In genomic region chr16:10751291-10751697, GRCh38 we compare ENCODE assay signal across 17 cellular contexts. TPM values are rescaled to one million over a fixed set of nuclear protein-coding genes. Genes with fewer than 3 reads are reported as not detected.
DNase-seq lines count a peak whose midpoint lies in the region; ATAC-seq and TF ChIP-seq lines count a peak whose summit lies in the region.
"Had no signal": no experiment of that assay in that cellular context is flagged by ENCODE, and none has a peak within 500 bp of the region (broad histone marks: within the 10 kb centered on the region; RNA-seq: fewer than 3 reads in every experiment).

No MANE protein-coding gene starts in this region.

- WGBS in right lobe of liver (ENCODE audit: insufficient coverage, low coverage, low lambda C conversion rate, missing lambda C conversion rate) = 71% methylated on average over 12 of the region's 13 CpGs
- WGBS in neuronal stem cell (ENCODE audit: extremely low coverage in 2 of 2, insufficient read length in 2 of 2, insufficient replicate concordance in 1 of 2), 2 donors = no CpG with 5 or more reads among the region's 13 CpGs
- WGBS in body of pancreas, 2 donors = 75 to 79% methylated on average over 13 of the region's 13 CpGs

- TF ChIP-seq POLR2A in right lobe of liver (IDR thresholded peaks at IDR 0.05) (no peak), body of pancreas (IDR thresholded peaks at IDR 0.05) (no peak)

- H3K4me2 ChIP-seq in neuronal stem cell (ENCODE audit: insufficient read depth, low read length, poor library complexity, severe bottlenecking) = no peak overlapping the region

- H3K4me1 ChIP-seq in right lobe of liver (no peaks in the 10 kb centered on the region), neuronal stem cell (ENCODE audit: control insufficient read depth in 2 of 2, insufficient read depth in 1 of 2, low read depth in 1 of 2, low read length in 2 of 2) (no peaks in the 10 kb centered on the region), body of pancreas (peaks cover 4% of the 10 kb centered on the region)

- intact Hi-C loops in right lobe of liver (cut with DNase I) (loop anchor here in 1 of 2 donors (10.0 kb wide), 1 partner anchor 154 kb away; no protein-coding TSS in a partner anchor), body of pancreas (cut with DNase I) (no loop called here)

- H3K23ac ChIP-seq in neuronal stem cell (ENCODE audit: low read depth, low read length, poor library complexity) = no peak overlapping the region

- no peak overlapping the region for H2BK12ac ChIP-seq in neuronal stem cell (ENCODE audit: low read length)

- H3K36me3 Mint-ChIP-seq in T-helper 1 cell treated with Interleukin-12 subunit alpha and Interleukin-12 subunit beta and Interleukin-4 antibody, amounts not matched to agents 30 μg/mL and 1 μg/mL, for 36 hours (ENCODE audit: low read depth) = peaks cover 32% of the 10 kb centered on the region

- peak overlapping the region; percentile 34 for H3K27ac Mint-ChIP-seq in T-helper 1 cell treated with Interleukin-12 subunit alpha and Interleukin-12 subunit beta and Interleukin-4 antibody, amounts not matched to agents 30 μg/mL and 1 μg/mL, for 36 hours
- H3K27ac Mint-ChIP-seq: effector memory CD8-positive, alpha-beta T cell had no signal

- H4K8ac ChIP-seq in neuronal stem cell (ENCODE audit: low read depth, low read length) = no peak overlapping the region

- H3K27me3 Mint-ChIP-seq in T-helper 1 cell treated with Interleukin-12 subunit alpha and Interleukin-12 subunit beta and Interleukin-4 antibody, amounts not matched to agents 30 μg/mL and 1 μg/mL, for 36 hours (ENCODE audit: low read depth) = no peaks in the 10 kb centered on the region
- H3K27me3 Mint-ChIP-seq: effector memory CD8-positive, alpha-beta T cell had no signal

- H3K9me3 Mint-ChIP-seq in T-helper 1 cell treated with Interleukin-12 subunit alpha and Interleukin-12 subunit beta and Interleukin-4 antibody, amounts not matched to agents 30 μg/mL and 1 μg/mL, for 36 hours = no peaks in the 10 kb centered on the region
- H3K9me3 Mint-ChIP-seq: CD14-positive monocyte; effector memory CD8-positive, alpha-beta T cell had no signal

- no peak overlapping the region for H3K27ac ChIP-seq in right lobe of liver
- H3K27ac ChIP-seq in RWPE1 = no peak overlapping the region
- no peak overlapping the region for H3K27ac ChIP-seq in neuronal stem cell (replicated peaks; ENCODE audit: low read length)
- no peak overlapping the region for H3K27ac ChIP-seq in body of pancreas

- H3K4me3 Mint-ChIP-seq in T-helper 1 cell treated with Interleukin-12 subunit alpha and Interleukin-12 subunit beta and Interleukin-4 antibody, amounts not matched to agents 30 μg/mL and 1 μg/mL, for 36 hours = no peak overlapping the region
- H3K4me3 Mint-ChIP-seq: CD14-positive monocyte; effector memory CD8-positive, alpha-beta T cell had no signal

- H2AK5ac ChIP-seq in neuronal stem cell (ENCODE audit: low read depth, low read length) = no peak overlapping the region

- no peak overlapping the region for H2AFZ ChIP-seq in neuronal stem cell (ENCODE audit: low read length)

- H2BK120ac ChIP-seq in neuronal stem cell (ENCODE audit: low read depth, low read length) = no peak overlapping the region

- peak; percentile 54 for DNase-seq in stimulated activated CD4-positive, alpha-beta T cell treated with anti-CD3 and anti-CD28 coated beads, Interleukin-1b, Interleukin-23, amount 100 ng/mL, for 48 hours
- no peak for DNase-seq in stimulated activated CD4-positive, alpha-beta T cell treated with anti-CD3 and anti-CD28 coated beads, Interleukin-4, amount 100 ng/mL, for 1 hour
- DNase-seq in right lobe of liver (peak in 1 of 3 donors; percentile 42), RWPE1 (ENCODE audit: low spot score) (no peak), neuronal stem cell (ENCODE audit: low spot score) (no peak), body of pancreas (no peak)
- DNase-seq in activated effector memory CD4-positive, alpha-beta T cell treated with Interleukin-2 at 50 U/mL for 16 hours = no peak
- DNase-seq: activated CD8-positive, alpha-beta memory T cell treated with anti-CD3 and anti-CD28 coated beads, Interleukin-2, amount 50 U/mL, for 48 hours; effector memory CD8-positive, alpha-beta T cell; EL; foreskin melanocyte; NCI-H510A treated with DMSO at 0.1 percent for 48 hours; stimulated activated CD4-positive, alpha-beta T cell treated with anti-CD3 and anti-CD28 coated beads, Interleukin-4, amount 100 ng/mL, for 4 hours; T1000 had no signal

- no peaks in the 10 kb centered on the region for H3K79me1 ChIP-seq in neuronal stem cell (ENCODE audit: low read depth, low read length)

- no peak overlapping the region for H3K4ac ChIP-seq in neuronal stem cell (ENCODE audit: low read length)

- H3K18ac ChIP-seq in neuronal stem cell (ENCODE audit: low read length) = no peak overlapping the region

- POLR2A ChIA-PET in RWPE1 (lab: Yijun Ruan, JAX; ENCODE audit: low non-redundant PET) = no interaction called here

- H3K14ac ChIP-seq in neuronal stem cell (ENCODE audit: low read length) = no peak overlapping the region

- peak; percentile 6 to 62 (median 28) for ATAC-seq in right lobe of liver
- no peak for ATAC-seq in body of pancreas
- ATAC-seq: effector memory CD8-positive, alpha-beta T cell had no signal

- no peak overlapping the region for H2BK5ac ChIP-seq in neuronal stem cell (ENCODE audit: low read length)

- H3K36me3 ChIP-seq in right lobe of liver = peaks cover 0 to 35% (median 9%) of the 10 kb centered on the region in 4 donors
- peaks cover 10 to 53% of the 10 kb centered on the region in 2 donors for H3K36me3 ChIP-seq in neuronal stem cell (replicated peaks in 1 of 2; ENCODE audit: control insufficient read depth in 2 of 2, insufficient read depth in 2 of 2, low read length in 2 of 2)
- H3K36me3 ChIP-seq in body of pancreas (replicated peaks in 1 of 2; ENCODE audit: insufficient read depth in 1 of 2, low read depth in 2 of 2) = peaks cover 5 to 8% of the 10 kb centered on the region in 2 donors

- CTCF ChIA-PET in RWPE1 (lab: Yijun Ruan, JAX) = interaction anchor here (2.4 kb wide), 1 partner anchor 167 kb away, joined by 9 read pairs; no protein-coding TSS in a partner anchor

- no peak overlapping the region for H3K9ac ChIP-seq in neuronal stem cell (ENCODE audit: low read depth, low read length, poor library complexity)

- no peak overlapping the region for H4K91ac ChIP-seq in neuronal stem cell (ENCODE audit: low read depth, low read length, poor library complexity)

- H3K4me3 ChIP-seq in right lobe of liver (no peak overlapping the region), neuronal stem cell (ENCODE audit: low read length in 2 of 2) (no peak overlapping the region), body of pancreas (no peak overlapping the region)

- no peak overlapping the region for H2BK15ac ChIP-seq in neuronal stem cell (ENCODE audit: low read length)

- TF ChIP-seq CTCF in right lobe of liver (IDR thresholded peaks at IDR 0.05) = no peak
- no peak for TF ChIP-seq CTCF in RWPE1 (conservative IDR thresholded peaks at IDR 0.05; ENCODE audit: low read depth)
- no peak for TF ChIP-seq CTCF in body of pancreas (IDR thresholded peaks at IDR 0.05)

- H3K9me3 ChIP-seq in right lobe of liver (no peaks in the 10 kb centered on the region), neuronal stem cell (replicated peaks in 1 of 2; ENCODE audit: control insufficient read depth in 2 of 2, insufficient read depth in 1 of 2, low read depth in 1 of 2, low read length in 2 of 2) (no peaks in the 10 kb centered on the region), body of pancreas (no peaks in the 10 kb centered on the region)

- H3K4me1 Mint-ChIP-seq in T-helper 1 cell treated with Interleukin-12 subunit alpha and Interleukin-12 subunit beta and Interleukin-4 antibody, amounts not matched to agents 30 μg/mL and 1 μg/mL, for 36 hours (ENCODE audit: low read depth) = peaks cover 22% of the 10 kb centered on the region

- H3K27me3 ChIP-seq in right lobe of liver (no peaks in the 10 kb centered on the region), neuronal stem cell (ENCODE audit: control insufficient read depth in 3 of 3, insufficient read depth in 3 of 3, low read depth in 1 of 3, low read length in 3 of 3) (no peaks in the 10 kb centered on the region), body of pancreas (no peaks in the 10 kb centered on the region)

RNA-seq across cellular contexts. Expression of gene NUBP1, which starts 7.7 kb away (rescaled TPM):
- total RNA-seq in right lobe of liver (10 to 100 TPM; 14.0 to 27.4 (median 20.9) TPM), body of pancreas (10 to 100 TPM; 13.8 to 31.9 TPM)
- polyA plus RNA-seq in neuronal stem cell (2013, experiment 1 of 2) = 31.9 TPM
- polyA plus RNA-seq in neuronal stem cell (2013, experiment 2 of 2) = 27.7 TPM

RNA-seq across cellular contexts. Expression of gene TEKT5, which starts 56.6 kb away (rescaled TPM):
- total RNA-seq in right lobe of liver = 1 to 10 TPM in 1 of 6 experiments, under 1 TPM in 3, not detected in 2; 0.20 to 1.3 (median 0.69) TPM
- polyA plus RNA-seq in neuronal stem cell (2013, experiment 1 of 2) = 0.20 TPM
- polyA plus RNA-seq in neuronal stem cell (2013, experiment 2 of 2) = 0.29 TPM
- not detected for total RNA-seq in body of pancreas
- total RNA-seq: astrocyte had no signal
- polyA plus RNA-seq: CD14-positive monocyte had no signal
